Comparison of ENCODE assay signal across 8 cellular contexts in genomic region chr10:22666287-22667092, GRCh38. TPM values are rescaled to one million over a fixed set of nuclear protein-coding genes. Genes with fewer than 3 reads are reported as not detected.
DNase-seq lines count a peak whose midpoint lies in the region; ATAC-seq, FAIRE-seq and TF ChIP-seq lines count a peak whose summit lies in the region.

No MANE protein-coding gene starts in this region.

- CTCF ChIA-PET in SK-N-SH (lab: Yijun Ruan, JAX) = no interaction called here

- peak overlapping the region; percentile 88 for H3K27ac ChIP-seq in DND-41 (ENCODE audit: low read length)
- H3K27ac ChIP-seq in pancreas = no peak overlapping the region
- H3K27ac ChIP-seq in SK-N-SH (ENCODE audit: low read depth in 2 of 2, low read length in 1 of 2) = no peak overlapping the region

- TF ChIP-seq RAD21 in SK-N-SH (IDR thresholded peaks at IDR 0.05; ENCODE audit: low read length) = no peak

- no peak for TF ChIP-seq EP300 in SK-N-SH (IDR thresholded peaks at IDR 0.05; ENCODE audit: borderline replicate concordance in 1 of 2, low read depth in 1 of 2, low read length in 1 of 2)

- POLR2A ChIA-PET in SK-N-SH (lab: Yijun Ruan, JAX) = no interaction called here

- H3K4me2 ChIP-seq in DND-41 (ENCODE audit: insufficient read depth, low read length) = peak overlapping the region; percentile 79
- no peak overlapping the region for H3K4me2 ChIP-seq in SK-N-SH

- H4K20me1 ChIP-seq in DND-41 (ENCODE audit: insufficient read depth, low read length) (peaks cover 45% of the 10 kb centered on the region; the same call in 1 of the 2 replicates), SK-N-SH (ENCODE audit: insufficient read depth) (peaks cover 27% of the 10 kb centered on the region)

- H3K9me3 ChIP-seq in DND-41 (ENCODE audit: insufficient read depth, low read length, severe bottlenecking) (no peaks in the 10 kb centered on the region), pancreas (no peaks in the 10 kb centered on the region), SK-N-SH (no peaks in the 10 kb centered on the region)

- DNase-seq in DND-41 (peak; percentile 84), GM20000 (ENCODE audit: low spot score) (peak; percentile 32), pancreas (no peak), SK-N-SH (no peak), Ammon's horn (ENCODE audit: low spot score) (no peak), cortex of kidney (lab: John Stamatoyannopoulos, UW) (no peak)
- DNase-seq in activated effector memory CD4-positive, alpha-beta T cell treated with Interleukin-2 at 50 U/mL for 16 hours = peak; percentile 45

- H3K4me1 ChIP-seq in DND-41 (ENCODE audit: insufficient read depth, low read length) = peaks cover 58% of the 10 kb centered on the region
- peaks cover 9 to 12% (median 10%) of the 10 kb centered on the region in 3 donors for H3K4me1 ChIP-seq in pancreas
- H3K4me1 ChIP-seq in SK-N-SH (ENCODE audit: control insufficient read depth in 1 of 2, insufficient read depth in 2 of 2, low read depth in 1 of 2, low read length in 1 of 2) = peaks cover 0 to 5% of the 10 kb centered on the region in 2 experiments; a peak in 2 of 4 replicates

- H2AFZ ChIP-seq in DND-41 (ENCODE audit: low read depth, low read length) (0 out of 2 replicates have a peak overlapping the region, but pooled peaks have one; percentile 19), SK-N-SH (ENCODE audit: low read depth) (no peak overlapping the region)

- intact Hi-C loops in pancreas (cut with DNase I) = no loop called here

- H3K9me2 ChIP-seq in SK-N-SH = no peaks in the 10 kb centered on the region

- no peak for TF ChIP-seq CTCF in DND-41 (IDR thresholded peaks at IDR 0.05; ENCODE audit: borderline replicate concordance, extremely low read depth, low read length, poor library complexity, severe bottlenecking)
- TF ChIP-seq CTCF in GM20000 (IDR thresholded peaks at IDR 0.05; ENCODE audit: extremely low read depth, missing control alignments) = no peak
- no peak for TF ChIP-seq CTCF in pancreas (IDR thresholded peaks at IDR 0.05)
- no peak for TF ChIP-seq CTCF in SK-N-SH (IDR thresholded peaks at IDR 0.05)

- H3K79me2 ChIP-seq in DND-41 (ENCODE audit: insufficient read depth, low read length) (peaks cover 95% of the 10 kb centered on the region), SK-N-SH (ENCODE audit: insufficient read depth) (peaks cover 83% of the 10 kb centered on the region)

- H3K27me3 ChIP-seq in DND-41 (ENCODE audit: insufficient read depth, low read length, poor library complexity) = no peaks in the 10 kb centered on the region
- H3K27me3 ChIP-seq in pancreas = no peaks in the 10 kb centered on the region
- no peaks in the 10 kb centered on the region for H3K27me3 ChIP-seq in SK-N-SH (ENCODE audit: insufficient read depth)

- no peaks in the 10 kb centered on the region for H3F3A ChIP-seq in SK-N-SH (replicated peaks; ENCODE audit: insufficient read depth)

- FAIRE-seq in pancreas (lab: Jason Lieb, UNC) = no peak

- H3K4me3 ChIP-seq in DND-41 (ENCODE audit: low read depth in 1 of 2, low read length in 2 of 2) (peak overlapping the region; percentile 16 to 54; a peak in 3 of 4 replicates), pancreas (peak overlapping the region in 1 of 4 donors; percentile 3), SK-N-SH (ENCODE audit: low read depth in 2 of 2, low read length in 1 of 2) (no peak overlapping the region)

- H3K36me3 ChIP-seq in DND-41 (ENCODE audit: insufficient read depth, low read length) (no peaks in the 10 kb centered on the region), pancreas (no peaks in the 10 kb centered on the region), SK-N-SH (replicated peaks in 1 of 2; ENCODE audit: control insufficient read depth in 1 of 2, insufficient read depth in 2 of 2, low read length in 1 of 2) (no peaks in the 10 kb centered on the region)

- peak overlapping the region; percentile 53 for H3K9ac ChIP-seq in DND-41 (ENCODE audit: low read depth, low read length)
- H3K9ac ChIP-seq in SK-N-SH = no peak overlapping the region

- 17 to 19% methylated on average over 9 of the region's 9 CpGs for WGBS in pancreas, 2 donors
- WGBS in SK-N-SH (ENCODE audit: low lambda C conversion rate) = 93% methylated on average over 9 of the region's 9 CpGs

- peak; percentile 99 for ATAC-seq in DND-41 (ENCODE audit: insufficient read depth, low read depth)
- ATAC-seq in HG03571 (IDR thresholded peaks at IDR 0.05; ENCODE audit: unreplicated experiment) = peak; percentile 83
- peak; percentile 53 to 91 (median 82) for ATAC-seq in pancreas

TF ChIP-seq in SK-N-SH, 30 proteins besides CTCF, POLR2A, EP300 and RAD21 (continues in another document):
- TF ChIP-seq TEAD4 (IDR thresholded peaks at IDR 0.05; ENCODE audit: borderline replicate concordance, insufficient read depth) (no peak), TCF12 (IDR thresholded peaks at IDR 0.05) (no peak), YY1 (IDR thresholded peaks at IDR 0.05; ENCODE audit: low read depth) (no peak), NFIC (IDR thresholded peaks at IDR 0.05; ENCODE audit: borderline replicate concordance) (no peak), ZBTB33 (IDR thresholded peaks at IDR 0.05; ENCODE audit: borderline replicate concordance, low read depth) (no peak), SMC3 (IDR thresholded peaks at IDR 0.05; ENCODE audit: low read depth, low read length) (no peak), MXI1 (IDR thresholded peaks at IDR 0.05; ENCODE audit: low read depth, low read length) (no peak), EZH2phosphoT487 (IDR thresholded peaks at IDR 0.05; ENCODE audit: borderline replicate concordance, low read depth) (no peak), FOSL2 (IDR thresholded peaks at IDR 0.05; ENCODE audit: borderline replicate concordance, low read depth) (no peak), USF1 (IDR thresholded peaks at IDR 0.05; ENCODE audit: borderline replicate concordance, low read depth) (no peak), FOXM1 (IDR thresholded peaks at IDR 0.05; ENCODE audit: low read depth) (no peak), USF2 (IDR thresholded peaks at IDR 0.05; ENCODE audit: borderline replicate concordance, low read depth, low read length) (no peak), GABPA (IDR thresholded peaks at IDR 0.05; ENCODE audit: low read depth) (no peak), JUND (IDR thresholded peaks at IDR 0.05) (no peak)
- TF ChIP-seq, protein P1, sequence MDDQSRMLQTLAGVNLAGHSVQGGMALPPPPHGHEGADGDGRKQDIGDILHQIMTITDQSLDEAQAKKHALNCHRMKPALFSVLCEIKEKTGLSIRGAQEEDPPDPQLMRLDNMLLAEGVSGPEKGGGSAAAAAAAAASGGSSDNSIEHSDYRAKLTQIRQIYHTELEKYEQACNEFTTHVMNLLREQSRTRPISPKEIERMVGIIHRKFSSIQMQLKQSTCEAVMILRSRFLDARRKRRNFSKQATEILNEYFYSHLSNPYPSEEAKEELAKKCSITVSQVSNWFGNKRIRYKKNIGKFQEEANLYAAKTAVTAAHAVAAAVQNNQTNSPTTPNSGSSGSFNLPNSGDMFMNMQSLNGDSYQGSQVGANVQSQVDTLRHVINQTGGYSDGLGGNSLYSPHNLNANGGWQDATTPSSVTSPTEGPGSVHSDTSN (IDR thresholded peaks at IDR 0.05) = no peak
- TF ChIP-seq, protein P2, sequence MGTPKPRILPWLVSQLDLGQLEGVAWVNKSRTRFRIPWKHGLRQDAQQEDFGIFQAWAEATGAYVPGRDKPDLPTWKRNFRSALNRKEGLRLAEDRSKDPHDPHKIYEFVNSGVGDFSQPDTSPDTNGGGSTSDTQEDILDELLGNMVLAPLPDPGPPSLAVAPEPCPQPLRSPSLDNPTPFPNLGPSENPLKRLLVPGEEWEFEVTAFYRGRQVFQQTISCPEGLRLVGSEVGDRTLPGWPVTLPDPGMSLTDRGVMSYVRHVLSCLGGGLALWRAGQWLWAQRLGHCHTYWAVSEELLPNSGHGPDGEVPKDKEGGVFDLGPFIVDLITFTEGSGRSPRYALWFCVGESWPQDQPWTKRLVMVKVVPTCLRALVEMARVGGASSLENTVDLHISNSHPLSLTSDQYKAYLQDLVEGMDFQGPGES (IDR thresholded peaks at IDR 0.05; ENCODE audit: low read depth, low read length) = no peak
- TF ChIP-seq, protein P3, sequence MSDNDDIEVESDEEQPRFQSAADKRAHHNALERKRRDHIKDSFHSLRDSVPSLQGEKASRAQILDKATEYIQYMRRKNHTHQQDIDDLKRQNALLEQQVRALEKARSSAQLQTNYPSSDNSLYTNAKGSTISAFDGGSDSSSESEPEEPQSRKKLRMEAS (IDR thresholded peaks at IDR 0.05; ENCODE audit: low read depth) = no peak

RNA-seq across cellular contexts. Expression of gene PIP4K2A, which starts 47.9 kb away (rescaled TPM):
- total RNA-seq in pancreas = 10 to 100 TPM in 2 of 6 donors, 1 to 10 TPM in 4; 5.6 to 17.8 (median 7.9) TPM
- polyA plus RNA-seq in pancreas (1 to 10 TPM; 3.6 to 4.3 TPM), SK-N-SH (2012; rRNA removed) (10.8 and 10.9 TPM in 2 replicates)
- polyA plus RNA-seq in SK-N-SH (2012; cell fraction: cytosol; rRNA removed) = 13.3 and 16.6 TPM in 2 replicates
- polyA plus RNA-seq in SK-N-SH (2012; cell fraction: nucleus; rRNA removed) = 5.2 and 8.9 TPM in 2 replicates

Comparison
In these comparisons a context has a peak if more than half of its experiments do, and no peak if none do; other contexts are left out.
1. DNase-seq: peak in DND-41 (single experiment), GM20000 (single experiment) and activated effector memory CD4-positive, alpha-beta T cell treated with Interleukin-2 at 50 U/mL for 16 hours (single experiment); none in pancreas (0 of 6), SK-N-SH (single experiment), Ammon's horn (single experiment) and cortex of kidney (single experiment).
2. H3K4me3 ChIP-seq: peak in DND-41 (2 of 2); none in SK-N-SH (0 of 2).
3. Peak in every context shown above with its lines, with median percentiles within 50 percentile points of each other: ATAC-seq.